ENCODE assay signal across 8 cellular contexts in genomic region chr19:29260477-29261317, GRCh38. TPM values are rescaled to one million over a fixed set of nuclear protein-coding genes. Genes with fewer than 3 reads are reported as not detected.
DNase-seq lines count a peak whose midpoint lies in the region; ATAC-seq and TF ChIP-seq lines count a peak whose summit lies in the region.

No MANE protein-coding gene starts in this region.

- no peak overlapping the region for H4K8ac ChIP-seq in mesendoderm (ENCODE audit: low read depth, low read length)

- H3K4me3 Mint-ChIP-seq in activated naive CD8-positive, alpha-beta T cell treated with anti-CD3 and anti-CD28 coated beads, Interleukin-2, amount 10 ng/mL, durations not matched to agents 7 days and 5 days: no peak overlapping the region

- H3K9ac ChIP-seq in mesendoderm (ENCODE audit: low read length): no peak overlapping the region

- peaks cover 3% of the 10 kb centered on the region for H3K27me3 Mint-ChIP-seq in activated naive CD8-positive, alpha-beta T cell treated with anti-CD3 and anti-CD28 coated beads, Interleukin-2, amount 10 ng/mL, durations not matched to agents 7 days and 5 days

- H3K9me3 Mint-ChIP-seq in activated naive CD8-positive, alpha-beta T cell treated with anti-CD3 and anti-CD28 coated beads, Interleukin-2, amount 10 ng/mL, durations not matched to agents 7 days and 5 days: no peaks in the 10 kb centered on the region

- TF ChIP-seq POLR2A in tibial nerve (IDR thresholded peaks at IDR 0.05): no peak

- H3K4me2 ChIP-seq in mesendoderm (ENCODE audit: low read length): no peak overlapping the region

- no peak overlapping the region for H4K5ac ChIP-seq in mesendoderm (ENCODE audit: low read length)

- TF ChIP-seq EP300 in tibial nerve (IDR thresholded peaks at IDR 0.05): no peak

- no peaks in the 10 kb centered on the region for H3K4me1 ChIP-seq in mesendoderm (ENCODE audit: control insufficient read depth, low read depth, low read length)
- no peaks in the 10 kb centered on the region for H3K4me1 ChIP-seq in tibial nerve

- no peaks in the 10 kb centered on the region for H3K36me3 Mint-ChIP-seq in activated naive CD8-positive, alpha-beta T cell treated with anti-CD3 and anti-CD28 coated beads, Interleukin-2, amount 10 ng/mL, durations not matched to agents 7 days and 5 days

- H3K4me1 Mint-ChIP-seq in activated naive CD8-positive, alpha-beta T cell treated with anti-CD3 and anti-CD28 coated beads, Interleukin-2, amount 10 ng/mL, durations not matched to agents 7 days and 5 days: peaks cover 4% of the 10 kb centered on the region

- H2AK5ac ChIP-seq in mesendoderm (ENCODE audit: low read length): no peak overlapping the region

- no peaks in the 10 kb centered on the region for H3K79me2 ChIP-seq in mesendoderm (ENCODE audit: control insufficient read depth, insufficient read depth, low read length)

- WGBS in mesendoderm (ENCODE audit: extremely low coverage, insufficient coverage, low lambda C conversion rate): no CpG with 5 or more reads among the region's 5 CpGs
- WGBS in tibial nerve, 2 donors: 85% methylated on average over 5 of the region's 5 CpGs

- H3K27me3 ChIP-seq in mesendoderm (ENCODE audit: insufficient read depth, low read length, poor library complexity) (no peaks in the 10 kb centered on the region), tibial nerve (no peaks in the 10 kb centered on the region)

- no peak overlapping the region for H3K18ac ChIP-seq in mesendoderm (ENCODE audit: low read length)

- no peak overlapping the region for H3K27ac Mint-ChIP-seq in activated naive CD8-positive, alpha-beta T cell treated with anti-CD3 and anti-CD28 coated beads, Interleukin-2, amount 10 ng/mL, durations not matched to agents 7 days and 5 days

- peak; percentile 50 for ATAC-seq in activated naive CD8-positive, alpha-beta T cell treated with anti-CD3 and anti-CD28 coated beads, Interleukin-2, amount 10 ng/mL, durations not matched to agents 7 days and 5 days (ENCODE audit: low read depth)
- no peak for ATAC-seq in HG02763 (IDR thresholded peaks at IDR 0.05; ENCODE audit: unreplicated experiment)

- in situ Hi-C loops in G401 (cut with HindIII; ENCODE audit: low sequenced_read_pairs): no loop called here

- H3K36me3 ChIP-seq in mesendoderm (ENCODE audit: control insufficient read depth, insufficient read depth, low read length): no peaks in the 10 kb centered on the region
- no peaks in the 10 kb centered on the region for H3K36me3 ChIP-seq in tibial nerve

- no peak overlapping the region for H3K23ac ChIP-seq in mesendoderm (ENCODE audit: low read length)

- H3K56ac ChIP-seq in mesendoderm (ENCODE audit: low read length): no peak overlapping the region

- H2BK5ac ChIP-seq in mesendoderm (ENCODE audit: low read length): no peak overlapping the region

- H3K9me3 ChIP-seq in tibial nerve: no peaks in the 10 kb centered on the region

- no peak overlapping the region for H3K27ac ChIP-seq in mesendoderm (ENCODE audit: low read depth, low read length)
- no peak overlapping the region for H3K27ac ChIP-seq in tibial nerve

- POLR2A ChIA-PET in activated naive CD8-positive, alpha-beta T cell treated with anti-CD3 and anti-CD28 coated beads, Interleukin-2, amount 10 ng/mL, durations not matched to agents 7 days and 5 days (lab: Charles Lee): interaction anchor here (0.5 kb wide), 1 partner anchor 590 kb away, joined by 3 read pairs; no protein-coding TSS in a partner anchor

- peak in 1 of 5 experiments; percentile 7 for TF ChIP-seq CTCF in tibial nerve (IDR thresholded peaks at IDR 0.05)

- no peak overlapping the region for H2BK15ac ChIP-seq in mesendoderm (replicated peaks; ENCODE audit: low read depth)

- H3K4ac ChIP-seq in mesendoderm (ENCODE audit: low read depth, low read length): no peak overlapping the region

- DNase-seq in A172 (ENCODE audit: low spot score): peak; percentile 19
- DNase-seq in G401 (ENCODE audit: low spot score): peak; percentile 57
- DNase-seq in NCI-H1694 treated with DMSO at 0.1 percent for 48 hours (lab: John Stamatoyannopoulos, UW): peak; percentile 62
- DNase-seq in activated naive CD8-positive, alpha-beta T cell treated with anti-CD3 and anti-CD28 coated beads, Interleukin-2, amount 10 ng/mL, durations not matched to agents 7 days and 5 days: peak; percentile 43
- peak; percentile 69 for DNase-seq in mesendoderm
- no peak for DNase-seq in activated effector memory CD4-positive, alpha-beta T cell treated with anti-CD3 and anti-CD28 coated beads, Interleukin-2, amount 50 U/mL, for 16 hours
- DNase-seq in tibial nerve (ENCODE audit: low spot score in 2 of 2): no peak

- H3K4me3 ChIP-seq in mesendoderm (ENCODE audit: low read length) (no peak overlapping the region), tibial nerve (no peak overlapping the region)

- H3K79me1 ChIP-seq in mesendoderm (ENCODE audit: low read length): no peaks in the 10 kb centered on the region

- H2BK120ac ChIP-seq in mesendoderm (ENCODE audit: low read depth, low read length): no peak overlapping the region

RNA-seq across cellular contexts. Expression of gene UQCRFS1, which starts 47.7 kb away (rescaled TPM):
- 75.3 and 88.6 TPM in 2 replicates for total RNA-seq in A172 (2014; rRNA removed; shearing (Covaris generic))
- total RNA-seq in G401 (2014; rRNA removed; shearing (Covaris generic)): 52.4 and 60.4 TPM in 2 replicates
- total RNA-seq in activated naive CD8-positive, alpha-beta T cell treated with anti-CD3 and anti-CD28 coated beads, Interleukin-2, amount 10 ng/mL, durations not matched to agents 7 days and 5 days: 10 to 100 TPM; 29.1 to 30.9 TPM
- 39.7 TPM for polyA plus RNA-seq in mesendoderm (2013, experiment 1 of 2)
- polyA plus RNA-seq in mesendoderm (2013, experiment 2 of 2): 40.9 TPM
- total RNA-seq in tibial nerve: 10 to 100 TPM; 14.1 to 20.1 (median 16.7) TPM

Comparison
In these comparisons a context has a peak if more than half of its experiments do, and no peak if none do; other contexts are left out.
1. DNase-seq: peak in A172 (single experiment), G401 (single experiment), NCI-H1694 treated with DMSO at 0.1 percent for 48 hours (single experiment), activated naive CD8-positive, alpha-beta T cell treated with anti-CD3 and anti-CD28 coated beads, Interleukin-2, amount 10 ng/mL, durations not matched to agents 7 days and 5 days (single experiment) and mesendoderm (single experiment); none in activated effector memory CD4-positive, alpha-beta T cell treated with anti-CD3 and anti-CD28 coated beads, Interleukin-2, amount 50 U/mL, for 16 hours (single experiment) and tibial nerve (0 of 2).